1 cellular context compared by ENCODE assay signal in the genomic region with DNA sequence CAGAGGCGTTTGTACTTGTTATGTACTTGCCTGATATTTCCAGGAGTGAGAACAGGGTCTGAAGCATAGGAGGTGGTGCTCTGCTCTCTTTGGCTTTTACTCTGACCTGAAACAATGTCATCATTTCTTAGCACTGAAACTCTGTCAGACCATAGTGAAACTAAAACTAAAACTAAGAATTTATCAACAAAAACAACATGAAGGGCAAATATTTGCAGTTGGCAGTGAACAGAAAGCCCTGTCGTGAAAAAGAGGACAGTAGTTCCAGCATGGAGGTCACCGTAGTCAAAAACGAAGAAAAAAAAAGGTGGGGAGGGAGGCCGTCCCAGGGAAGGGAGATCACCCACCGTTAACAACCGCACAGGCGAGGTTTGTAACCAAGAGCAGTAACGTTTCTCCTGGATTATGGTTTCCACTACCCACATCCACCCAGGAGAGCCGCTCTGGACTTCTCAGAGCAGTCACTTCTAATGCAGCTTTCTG.
TF ChIP-seq lines count a peak whose summit lies in the region.

No MANE protein-coding gene starts in this region.

TF ChIP-seq in HepG2, 621 proteins besides CTCF, POLR2A, EP300 and RAD21 (continued from another document):
- TF ChIP-seq, protein P1, sequence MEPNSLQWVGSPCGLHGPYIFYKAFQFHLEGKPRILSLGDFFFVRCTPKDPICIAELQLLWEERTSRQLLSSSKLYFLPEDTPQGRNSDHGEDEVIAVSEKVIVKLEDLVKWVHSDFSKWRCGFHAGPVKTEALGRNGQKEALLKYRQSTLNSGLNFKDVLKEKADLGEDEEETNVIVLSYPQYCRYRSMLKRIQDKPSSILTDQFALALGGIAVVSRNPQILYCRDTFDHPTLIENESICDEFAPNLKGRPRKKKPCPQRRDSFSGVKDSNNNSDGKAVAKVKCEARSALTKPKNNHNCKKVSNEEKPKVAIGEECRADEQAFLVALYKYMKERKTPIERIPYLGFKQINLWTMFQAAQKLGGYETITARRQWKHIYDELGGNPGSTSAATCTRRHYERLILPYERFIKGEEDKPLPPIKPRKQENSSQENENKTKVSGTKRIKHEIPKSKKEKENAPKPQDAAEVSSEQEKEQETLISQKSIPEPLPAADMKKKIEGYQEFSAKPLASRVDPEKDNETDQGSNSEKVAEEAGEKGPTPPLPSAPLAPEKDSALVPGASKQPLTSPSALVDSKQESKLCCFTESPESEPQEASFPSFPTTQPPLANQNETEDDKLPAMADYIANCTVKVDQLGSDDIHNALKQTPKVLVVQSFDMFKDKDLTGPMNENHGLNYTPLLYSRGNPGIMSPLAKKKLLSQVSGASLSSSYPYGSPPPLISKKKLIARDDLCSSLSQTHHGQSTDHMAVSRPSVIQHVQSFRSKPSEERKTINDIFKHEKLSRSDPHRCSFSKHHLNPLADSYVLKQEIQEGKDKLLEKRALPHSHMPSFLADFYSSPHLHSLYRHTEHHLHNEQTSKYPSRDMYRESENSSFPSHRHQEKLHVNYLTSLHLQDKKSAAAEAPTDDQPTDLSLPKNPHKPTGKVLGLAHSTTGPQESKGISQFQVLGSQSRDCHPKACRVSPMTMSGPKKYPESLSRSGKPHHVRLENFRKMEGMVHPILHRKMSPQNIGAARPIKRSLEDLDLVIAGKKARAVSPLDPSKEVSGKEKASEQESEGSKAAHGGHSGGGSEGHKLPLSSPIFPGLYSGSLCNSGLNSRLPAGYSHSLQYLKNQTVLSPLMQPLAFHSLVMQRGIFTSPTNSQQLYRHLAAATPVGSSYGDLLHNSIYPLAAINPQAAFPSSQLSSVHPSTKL (CRISPR knock-in tag; IDR thresholded peaks at IDR 0.05): peak; percentile 39; the same call in 1 of the 2 replicates
- TF ChIP-seq SAP130 (CRISPR knock-in tag; IDR thresholded peaks at IDR 0.05; ENCODE audit: low read depth): 0 out of 2 replicates have a peak, but pooled peaks have one; percentile 17
- TF ChIP-seq ARID3A (IDR thresholded peaks at IDR 0.05; ENCODE audit: low read depth, low read length): no peak
- TF ChIP-seq XRCC5 (optimal IDR thresholded peaks at IDR 0.05; ENCODE audit: low read length): peak; percentile 25
- 0 out of 2 replicates have a peak, but pooled peaks have one; percentile 27 for TF ChIP-seq TGIF2 (CRISPR knock-in tag; IDR thresholded peaks at IDR 0.05)
- no peak for TF ChIP-seq ZBTB8A (CRISPR knock-in tag; IDR thresholded peaks at IDR 0.05; ENCODE audit: borderline replicate concordance, low read depth)
- TF ChIP-seq ZNF383 (CRISPR knock-in tag; IDR thresholded peaks at IDR 0.05; ENCODE audit: borderline replicate concordance): no peak
- TF ChIP-seq, protein P2, sequence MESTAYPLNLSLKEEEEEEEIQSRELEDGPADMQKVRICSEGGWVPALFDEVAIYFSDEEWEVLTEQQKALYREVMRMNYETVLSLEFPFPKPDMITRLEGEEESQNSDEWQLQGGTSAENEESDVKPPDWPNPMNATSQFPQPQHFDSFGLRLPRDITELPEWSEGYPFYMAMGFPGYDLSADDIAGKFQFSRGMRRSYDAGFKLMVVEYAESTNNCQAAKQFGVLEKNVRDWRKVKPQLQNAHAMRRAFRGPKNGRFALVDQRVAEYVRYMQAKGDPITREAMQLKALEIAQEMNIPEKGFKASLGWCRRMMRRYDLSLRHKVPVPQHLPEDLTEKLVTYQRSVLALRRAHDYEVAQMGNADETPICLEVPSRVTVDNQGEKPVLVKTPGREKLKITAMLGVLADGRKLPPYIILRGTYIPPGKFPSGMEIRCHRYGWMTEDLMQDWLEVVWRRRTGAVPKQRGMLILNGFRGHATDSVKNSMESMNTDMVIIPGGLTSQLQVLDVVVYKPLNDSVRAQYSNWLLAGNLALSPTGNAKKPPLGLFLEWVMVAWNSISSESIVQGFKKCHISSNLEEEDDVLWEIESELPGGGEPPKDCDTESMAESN (CRISPR knock-in tag; conservative IDR thresholded peaks at IDR 0.05): no peak
- TF ChIP-seq, protein P3, sequence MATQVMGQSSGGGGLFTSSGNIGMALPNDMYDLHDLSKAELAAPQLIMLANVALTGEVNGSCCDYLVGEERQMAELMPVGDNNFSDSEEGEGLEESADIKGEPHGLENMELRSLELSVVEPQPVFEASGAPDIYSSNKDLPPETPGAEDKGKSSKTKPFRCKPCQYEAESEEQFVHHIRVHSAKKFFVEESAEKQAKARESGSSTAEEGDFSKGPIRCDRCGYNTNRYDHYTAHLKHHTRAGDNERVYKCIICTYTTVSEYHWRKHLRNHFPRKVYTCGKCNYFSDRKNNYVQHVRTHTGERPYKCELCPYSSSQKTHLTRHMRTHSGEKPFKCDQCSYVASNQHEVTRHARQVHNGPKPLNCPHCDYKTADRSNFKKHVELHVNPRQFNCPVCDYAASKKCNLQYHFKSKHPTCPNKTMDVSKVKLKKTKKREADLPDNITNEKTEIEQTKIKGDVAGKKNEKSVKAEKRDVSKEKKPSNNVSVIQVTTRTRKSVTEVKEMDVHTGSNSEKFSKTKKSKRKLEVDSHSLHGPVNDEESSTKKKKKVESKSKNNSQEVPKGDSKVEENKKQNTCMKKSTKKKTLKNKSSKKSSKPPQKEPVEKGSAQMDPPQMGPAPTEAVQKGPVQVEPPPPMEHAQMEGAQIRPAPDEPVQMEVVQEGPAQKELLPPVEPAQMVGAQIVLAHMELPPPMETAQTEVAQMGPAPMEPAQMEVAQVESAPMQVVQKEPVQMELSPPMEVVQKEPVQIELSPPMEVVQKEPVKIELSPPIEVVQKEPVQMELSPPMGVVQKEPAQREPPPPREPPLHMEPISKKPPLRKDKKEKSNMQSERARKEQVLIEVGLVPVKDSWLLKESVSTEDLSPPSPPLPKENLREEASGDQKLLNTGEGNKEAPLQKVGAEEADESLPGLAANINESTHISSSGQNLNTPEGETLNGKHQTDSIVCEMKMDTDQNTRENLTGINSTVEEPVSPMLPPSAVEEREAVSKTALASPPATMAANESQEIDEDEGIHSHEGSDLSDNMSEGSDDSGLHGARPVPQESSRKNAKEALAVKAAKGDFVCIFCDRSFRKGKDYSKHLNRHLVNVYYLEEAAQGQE (IDR thresholded peaks at IDR 0.05; ENCODE audit: borderline replicate concordance in 1 of 2, low read depth in 1 of 2, low read length in 2 of 2): 0 out of 4 replicates have a peak, but pooled peaks of 1 of the 2 experiments have one; percentile 3
- TF ChIP-seq POLR2G (IDR thresholded peaks at IDR 0.05; ENCODE audit: low read depth, low read length): peak; percentile 81
- TF ChIP-seq HOMEZ (CRISPR knock-in tag; IDR thresholded peaks at IDR 0.05; ENCODE audit: low read depth): peak; percentile 3; the same call in 1 of the 2 replicates
